11 cellular contexts compared by ENCODE assay signal in the genomic region with DNA sequence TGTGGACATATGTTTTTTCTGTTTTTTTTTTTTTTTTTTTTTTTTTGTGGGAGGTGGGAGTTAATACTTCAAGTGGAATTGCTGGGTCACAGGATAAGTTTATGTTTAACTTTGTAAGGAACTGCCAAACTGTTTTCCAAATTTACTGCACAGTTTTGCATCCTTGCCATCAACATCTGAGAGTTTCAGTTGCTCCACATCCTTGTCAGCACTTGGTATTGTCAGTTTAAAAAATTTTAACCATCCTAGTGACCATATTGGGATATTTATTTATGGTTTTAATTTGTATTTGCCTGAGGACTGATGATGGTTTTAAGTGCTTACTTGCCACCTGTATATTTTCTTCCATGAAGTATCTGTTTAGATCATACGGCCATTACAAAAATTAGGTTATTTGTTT. TPM values are rescaled to one million over a fixed set of nuclear protein-coding genes. Genes with fewer than 3 reads are reported as not detected.
"Had no signal": no experiment of that assay in that cellular context is flagged by ENCODE, and none has a peak within 500 bp of the region (broad histone marks: within the 10 kb centered on the region; RNA-seq: fewer than 3 reads in every experiment).

No MANE protein-coding gene starts in this region.

- H3K9ac ChIP-seq: GM23248 had no signal

- FAIRE-seq: H1, H54 had no signal

- ATAC-seq: GM23338, HCT116 had no signal

- H3K4me3 ChIP-seq: GM23248, GM23338, HAP-1 had no signal

- H3K4me2 ChIP-seq: GM23338 had no signal

- H3K4me1 ChIP-seq: HAP-1 had no signal

- H3K27ac ChIP-seq: GM23248 had no signal

- H3K9me3 ChIP-seq: HAP-1 had no signal

- DNase-seq: GM23248, GOT3, H7, H9, HCEC 1CT, HFFc6 had no signal

- H2AFZ ChIP-seq: GM23248, GM23338 had no signal

- H3K36me3 ChIP-seq: HAP-1 had no signal

RNA-seq across cellular contexts. Expression of gene IRF8, which starts 34.0 kb away (rescaled TPM):
- total RNA-seq: GM23248, HFFc6 had no signal
